30 cellular contexts compared by ENCODE assay signal in genomic region chr2:167353605-167354280, GRCh38.
"Had no signal": no experiment of that assay in that cellular context is flagged by ENCODE, and none has a peak within 500 bp of the region (broad histone marks: within the 10 kb centered on the region; RNA-seq: fewer than 3 reads in every experiment).

No MANE protein-coding gene starts in this region.

- H3K9me3 ChIP-seq: Peyer's patch, SJCRH30 had no signal

- ATAC-seq: activated CD8-positive, alpha-beta T cell treated with anti-CD3 and anti-CD28 coated beads for 36 hours; activated T-cell treated with anti-CD3 and anti-CD28 coated beads, Interleukin-2, amount 50 U/mL, for 72 hours; activated T-helper 17 cell treated with anti-CD3 and anti-CD28 coated beads, Interleukin-2, amount 50 U/mL, for 72 hours had no signal

- H3K27ac ChIP-seq: brain microvascular endothelial cell, cardiac muscle cell, Peyer's patch, SJCRH30, SK-N-MC had no signal

- H3K4me3 ChIP-seq: cardiac muscle cell, Peyer's patch, SJCRH30, SK-N-MC had no signal

- FAIRE-seq: TTC549 had no signal

- H3K27me3 ChIP-seq: brain microvascular endothelial cell, cardiac muscle cell, Peyer's patch, SJCRH30 had no signal

- H3K36me3 ChIP-seq: brain microvascular endothelial cell, cardiac muscle cell, Peyer's patch, SJCRH30 had no signal

- DNase-seq: activated CD4-positive, alpha-beta T cell treated with anti-CD3 and anti-CD28 coated beads, Interleukin-2, amount 10 ng/mL, durations not matched to agents 24 days and 14 days; activated CD4-positive, alpha-beta T cell treated with anti-CD3 and anti-CD28 coated beads, Interleukin-2, amount 50 U/mL, for 4 hours; activated CD8-positive, alpha-beta T cell treated with anti-CD3 and anti-CD28 coated beads for 36 hours; activated effector memory CD4-positive, alpha-beta T cell treated with anti-CD3 and anti-CD28 coated beads, Interleukin-2, amount 50 U/mL, for 16 hours; activated naive CD4-positive, alpha-beta T cell; activated naive CD4-positive, alpha-beta T cell treated with anti-CD3 and anti-CD28 coated beads, Interleukin-2, amount 50 U/mL, for 16 hours; activated naive CD8-positive, alpha-beta T cell treated with anti-CD3 and anti-CD28 coated beads for 36 hours; activated T-cell treated with anti-CD3 and anti-CD28 coated beads, Interleukin-2, amount 50 U/mL, for 1 hour; activated T-cell treated with anti-CD3 and anti-CD28 coated beads, Interleukin-2, amount 50 U/mL, for 72 hours; amniotic stem cell; aorta; brain microvascular endothelial cell; Kasumi-1; KG1; NCI-H1092 treated with DMSO at 0.1 percent for 48 hours; NCI-H1417; NCI-H187 treated with DMSO at 0.1 percent for 48 hours; NCI-H2081; NCI-H2227 treated with DMSO at 0.1 percent for 48 hours; NCI-H446 treated with DMSO at 0.1 percent for 48 hours; NCI-H524; NCI-H69; Peyer's patch; Right ventricle myocardium superior; RPMI8226; SJCRH30 had no signal

- H3K4me1 ChIP-seq: Peyer's patch, SJCRH30 had no signal
